Comparison of ENCODE assay signal across 1 cellular context in the genomic region with DNA sequence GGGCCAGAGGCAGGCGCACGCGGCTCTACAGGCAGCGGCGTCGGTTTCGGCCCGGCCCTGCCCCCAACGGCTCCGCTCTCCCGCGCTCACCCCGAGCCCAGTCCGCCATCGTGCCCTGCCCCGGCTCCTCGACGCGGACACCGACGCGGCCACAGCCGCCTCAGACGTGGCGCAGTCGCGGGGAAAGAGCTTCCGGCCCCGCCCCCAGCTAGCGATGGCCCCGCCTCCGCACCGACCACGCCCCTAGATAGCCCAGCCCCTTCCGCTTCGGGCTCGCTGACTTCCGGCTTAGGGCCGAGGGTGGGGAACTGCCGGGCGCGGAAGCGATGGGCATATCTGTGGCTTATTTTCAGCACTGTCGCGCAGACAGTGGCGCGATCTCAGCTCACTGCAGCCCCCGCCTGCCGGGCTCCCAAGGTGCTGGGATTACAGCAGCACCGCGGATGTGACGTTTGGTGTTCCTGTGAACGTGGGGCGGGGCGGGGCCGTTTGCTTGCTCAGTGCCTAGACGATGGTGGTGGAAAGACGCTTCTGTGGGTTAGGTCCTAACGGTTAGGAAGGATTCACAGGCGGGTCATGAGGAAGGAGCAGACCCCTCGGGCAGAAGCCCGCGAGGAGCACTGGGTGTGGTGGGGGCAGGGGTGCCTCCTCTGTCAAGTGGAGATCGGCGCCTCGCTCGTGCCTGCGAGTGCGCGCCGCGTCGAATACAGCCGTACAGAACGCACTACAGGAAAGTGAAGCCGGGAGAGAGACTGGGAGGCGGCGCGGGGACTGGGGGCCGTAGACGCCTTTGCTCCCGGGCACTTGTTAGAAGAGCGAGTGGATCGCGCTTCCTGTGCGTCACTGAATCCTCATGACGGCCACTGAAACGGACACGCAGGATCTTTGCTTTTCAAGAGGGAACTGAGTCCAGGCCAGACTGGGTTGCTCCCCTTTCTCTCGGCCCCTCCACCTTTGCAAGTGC.
TF ChIP-seq lines count a peak whose summit lies in the region.

A gene with protein sequence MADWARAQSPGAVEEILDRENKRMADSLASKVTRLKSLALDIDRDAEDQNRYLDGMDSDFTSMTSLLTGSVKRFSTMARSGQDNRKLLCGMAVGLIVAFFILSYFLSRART (minus strand): TSS at position 187 of the 964 bp plus-strand sequence. CDS start 78 bp downstream, at position 109.
A gene (plus strand): TSS at position 496 of the 964 bp plus-strand sequence. CDS start 1,147 bp downstream, outside the sequence.

TF ChIP-seq in K562, 482 proteins besides CTCF, POLR2A, EP300 and RAD21 (continued from another document and continues in another):
- peak; percentile 47; the same call in 1 of the 2 replicates for TF ChIP-seq SREBF1 (IDR thresholded peaks at IDR 0.05; ENCODE audit: borderline replicate concordance, low read depth, low read length)
- TF ChIP-seq PML (IDR thresholded peaks at IDR 0.05; ENCODE audit: low read length) = peak; percentile 71
- no peak for TF ChIP-seq HNRNPUL1 (IDR thresholded peaks at IDR 0.05; ENCODE audit: low read length)
- TF ChIP-seq HNRNPK (IDR thresholded peaks at IDR 0.05; ENCODE audit: low read depth, low read length, poor library complexity, severe bottlenecking) = no peak
- TF ChIP-seq, protein P1, sequence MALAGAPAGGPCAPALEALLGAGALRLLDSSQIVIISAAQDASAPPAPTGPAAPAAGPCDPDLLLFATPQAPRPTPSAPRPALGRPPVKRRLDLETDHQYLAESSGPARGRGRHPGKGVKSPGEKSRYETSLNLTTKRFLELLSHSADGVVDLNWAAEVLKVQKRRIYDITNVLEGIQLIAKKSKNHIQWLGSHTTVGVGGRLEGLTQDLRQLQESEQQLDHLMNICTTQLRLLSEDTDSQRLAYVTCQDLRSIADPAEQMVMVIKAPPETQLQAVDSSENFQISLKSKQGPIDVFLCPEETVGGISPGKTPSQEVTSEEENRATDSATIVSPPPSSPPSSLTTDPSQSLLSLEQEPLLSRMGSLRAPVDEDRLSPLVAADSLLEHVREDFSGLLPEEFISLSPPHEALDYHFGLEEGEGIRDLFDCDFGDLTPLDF (CRISPR knock-in tag; IDR thresholded peaks at IDR 0.05) = no peak; the same call in none of the 2 replicates
- TF ChIP-seq, protein P2, sequence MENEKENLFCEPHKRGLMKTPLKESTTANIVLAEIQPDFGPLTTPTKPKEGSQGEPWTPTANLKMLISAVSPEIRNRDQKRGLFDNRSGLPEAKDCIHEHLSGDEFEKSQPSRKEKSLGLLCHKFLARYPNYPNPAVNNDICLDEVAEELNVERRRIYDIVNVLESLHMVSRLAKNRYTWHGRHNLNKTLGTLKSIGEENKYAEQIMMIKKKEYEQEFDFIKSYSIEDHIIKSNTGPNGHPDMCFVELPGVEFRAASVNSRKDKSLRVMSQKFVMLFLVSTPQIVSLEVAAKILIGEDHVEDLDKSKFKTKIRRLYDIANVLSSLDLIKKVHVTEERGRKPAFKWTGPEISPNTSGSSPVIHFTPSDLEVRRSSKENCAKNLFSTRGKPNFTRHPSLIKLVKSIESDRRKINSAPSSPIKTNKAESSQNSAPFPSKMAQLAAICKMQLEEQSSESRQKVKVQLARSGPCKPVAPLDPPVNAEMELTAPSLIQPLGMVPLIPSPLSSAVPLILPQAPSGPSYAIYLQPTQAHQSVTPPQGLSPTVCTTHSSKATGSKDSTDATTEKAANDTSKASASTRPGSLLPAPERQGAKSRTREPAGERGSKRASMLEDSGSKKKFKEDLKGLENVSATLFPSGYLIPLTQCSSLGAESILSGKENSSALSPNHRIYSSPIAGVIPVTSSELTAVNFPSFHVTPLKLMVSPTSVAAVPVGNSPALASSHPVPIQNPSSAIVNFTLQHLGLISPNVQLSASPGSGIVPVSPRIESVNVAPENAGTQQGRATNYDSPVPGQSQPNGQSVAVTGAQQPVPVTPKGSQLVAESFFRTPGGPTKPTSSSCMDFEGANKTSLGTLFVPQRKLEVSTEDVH (IDR thresholded peaks at IDR 0.05; ENCODE audit: low read depth, partially characterized antibody) = peak; percentile 93
- TF ChIP-seq, protein P3, sequence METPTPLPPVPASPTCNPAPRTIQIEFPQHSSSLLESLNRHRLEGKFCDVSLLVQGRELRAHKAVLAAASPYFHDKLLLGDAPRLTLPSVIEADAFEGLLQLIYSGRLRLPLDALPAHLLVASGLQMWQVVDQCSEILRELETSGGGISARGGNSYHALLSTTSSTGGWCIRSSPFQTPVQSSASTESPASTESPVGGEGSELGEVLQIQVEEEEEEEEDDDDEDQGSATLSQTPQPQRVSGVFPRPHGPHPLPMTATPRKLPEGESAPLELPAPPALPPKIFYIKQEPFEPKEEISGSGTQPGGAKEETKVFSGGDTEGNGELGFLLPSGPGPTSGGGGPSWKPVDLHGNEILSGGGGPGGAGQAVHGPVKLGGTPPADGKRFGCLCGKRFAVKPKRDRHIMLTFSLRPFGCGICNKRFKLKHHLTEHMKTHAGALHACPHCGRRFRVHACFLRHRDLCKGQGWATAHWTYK (CRISPR knock-in tag; IDR thresholded peaks at IDR 0.05) = no peak; the same call in none of the 2 replicates
- TF ChIP-seq SMARCA4 (IDR thresholded peaks at IDR 0.05) = no peak
- TF ChIP-seq ZFP1 (CRISPR knock-in tag; IDR thresholded peaks at IDR 0.05) = no peak
- peak; percentile 81 for TF ChIP-seq TAF1 (IDR thresholded peaks at IDR 0.05; ENCODE audit: control insufficient read depth, extremely low read depth, insufficient read depth, low read length, severe bottlenecking)
- TF ChIP-seq, protein P4, sequence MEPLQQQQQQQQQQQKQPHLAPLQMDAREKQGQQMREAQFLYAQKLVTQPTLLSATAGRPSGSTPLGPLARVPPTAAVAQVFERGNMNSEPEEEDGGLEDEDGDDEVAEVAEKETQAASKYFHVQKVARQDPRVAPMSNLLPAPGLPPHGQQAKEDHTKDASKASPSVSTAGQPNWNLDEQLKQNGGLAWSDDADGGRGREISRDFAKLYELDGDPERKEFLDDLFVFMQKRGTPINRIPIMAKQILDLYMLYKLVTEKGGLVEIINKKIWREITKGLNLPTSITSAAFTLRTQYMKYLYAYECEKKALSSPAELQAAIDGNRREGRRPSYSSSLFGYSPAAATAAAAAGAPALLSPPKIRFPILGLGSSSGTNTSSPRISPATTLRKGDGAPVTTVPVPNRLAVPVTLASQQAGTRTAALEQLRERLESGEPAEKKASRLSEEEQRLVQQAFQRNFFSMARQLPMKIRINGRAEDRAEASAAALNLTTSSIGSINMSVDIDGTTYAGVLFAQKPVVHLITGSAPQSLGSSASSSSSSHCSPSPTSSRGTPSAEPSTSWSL (CRISPR knock-in tag; IDR thresholded peaks at IDR 0.05; ENCODE audit: borderline replicate concordance) = no peak
- TF ChIP-seq, protein P5, sequence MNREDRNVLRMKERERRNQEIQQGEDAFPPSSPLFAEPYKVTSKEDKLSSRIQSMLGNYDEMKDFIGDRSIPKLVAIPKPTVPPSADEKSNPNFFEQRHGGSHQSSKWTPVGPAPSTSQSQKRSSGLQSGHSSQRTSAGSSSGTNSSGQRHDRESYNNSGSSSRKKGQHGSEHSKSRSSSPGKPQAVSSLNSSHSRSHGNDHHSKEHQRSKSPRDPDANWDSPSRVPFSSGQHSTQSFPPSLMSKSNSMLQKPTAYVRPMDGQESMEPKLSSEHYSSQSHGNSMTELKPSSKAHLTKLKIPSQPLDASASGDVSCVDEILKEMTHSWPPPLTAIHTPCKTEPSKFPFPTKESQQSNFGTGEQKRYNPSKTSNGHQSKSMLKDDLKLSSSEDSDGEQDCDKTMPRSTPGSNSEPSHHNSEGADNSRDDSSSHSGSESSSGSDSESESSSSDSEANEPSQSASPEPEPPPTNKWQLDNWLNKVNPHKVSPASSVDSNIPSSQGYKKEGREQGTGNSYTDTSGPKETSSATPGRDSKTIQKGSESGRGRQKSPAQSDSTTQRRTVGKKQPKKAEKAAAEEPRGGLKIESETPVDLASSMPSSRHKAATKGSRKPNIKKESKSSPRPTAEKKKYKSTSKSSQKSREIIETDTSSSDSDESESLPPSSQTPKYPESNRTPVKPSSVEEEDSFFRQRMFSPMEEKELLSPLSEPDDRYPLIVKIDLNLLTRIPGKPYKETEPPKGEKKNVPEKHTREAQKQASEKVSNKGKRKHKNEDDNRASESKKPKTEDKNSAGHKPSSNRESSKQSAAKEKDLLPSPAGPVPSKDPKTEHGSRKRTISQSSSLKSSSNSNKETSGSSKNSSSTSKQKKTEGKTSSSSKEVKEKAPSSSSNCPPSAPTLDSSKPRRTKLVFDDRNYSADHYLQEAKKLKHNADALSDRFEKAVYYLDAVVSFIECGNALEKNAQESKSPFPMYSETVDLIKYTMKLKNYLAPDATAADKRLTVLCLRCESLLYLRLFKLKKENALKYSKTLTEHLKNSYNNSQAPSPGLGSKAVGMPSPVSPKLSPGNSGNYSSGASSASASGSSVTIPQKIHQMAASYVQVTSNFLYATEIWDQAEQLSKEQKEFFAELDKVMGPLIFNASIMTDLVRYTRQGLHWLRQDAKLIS (CRISPR knock-in tag; IDR thresholded peaks at IDR 0.05) = peak; percentile 83
- no peak for TF ChIP-seq SP2 (IDR thresholded peaks at IDR 0.05; ENCODE audit: extremely low read depth, low read depth, low read length, poor library complexity, severe bottlenecking)
- TF ChIP-seq CCAR2 (IDR thresholded peaks at IDR 0.05; ENCODE audit: low read depth, low read length) = no peak
- no peak for TF ChIP-seq KLF6 (CRISPR knock-in tag; IDR thresholded peaks at IDR 0.05; ENCODE audit: borderline replicate concordance)
- no peak for TF ChIP-seq STAT5B (CRISPR knock-in tag; IDR thresholded peaks at IDR 0.05)
- TF ChIP-seq NCOA1 (IDR thresholded peaks at IDR 0.05; ENCODE audit: low read depth) = peak; percentile 82
- TF ChIP-seq BCL6 (CRISPR knock-in tag; IDR thresholded peaks at IDR 0.05) = no peak
- 0 out of 2 replicates have a peak, but pooled peaks have one; percentile 65 for TF ChIP-seq ZC3H4 (CRISPR knock-in tag; IDR thresholded peaks at IDR 0.05; ENCODE audit: borderline replicate concordance)
- no peak for TF ChIP-seq ZNF174 (CRISPR knock-in tag; IDR thresholded peaks at IDR 0.05)
- no peak for TF ChIP-seq PTTG1 (tag; IDR thresholded peaks at IDR 0.05; ENCODE audit: low read depth)
- TF ChIP-seq, protein P6, sequence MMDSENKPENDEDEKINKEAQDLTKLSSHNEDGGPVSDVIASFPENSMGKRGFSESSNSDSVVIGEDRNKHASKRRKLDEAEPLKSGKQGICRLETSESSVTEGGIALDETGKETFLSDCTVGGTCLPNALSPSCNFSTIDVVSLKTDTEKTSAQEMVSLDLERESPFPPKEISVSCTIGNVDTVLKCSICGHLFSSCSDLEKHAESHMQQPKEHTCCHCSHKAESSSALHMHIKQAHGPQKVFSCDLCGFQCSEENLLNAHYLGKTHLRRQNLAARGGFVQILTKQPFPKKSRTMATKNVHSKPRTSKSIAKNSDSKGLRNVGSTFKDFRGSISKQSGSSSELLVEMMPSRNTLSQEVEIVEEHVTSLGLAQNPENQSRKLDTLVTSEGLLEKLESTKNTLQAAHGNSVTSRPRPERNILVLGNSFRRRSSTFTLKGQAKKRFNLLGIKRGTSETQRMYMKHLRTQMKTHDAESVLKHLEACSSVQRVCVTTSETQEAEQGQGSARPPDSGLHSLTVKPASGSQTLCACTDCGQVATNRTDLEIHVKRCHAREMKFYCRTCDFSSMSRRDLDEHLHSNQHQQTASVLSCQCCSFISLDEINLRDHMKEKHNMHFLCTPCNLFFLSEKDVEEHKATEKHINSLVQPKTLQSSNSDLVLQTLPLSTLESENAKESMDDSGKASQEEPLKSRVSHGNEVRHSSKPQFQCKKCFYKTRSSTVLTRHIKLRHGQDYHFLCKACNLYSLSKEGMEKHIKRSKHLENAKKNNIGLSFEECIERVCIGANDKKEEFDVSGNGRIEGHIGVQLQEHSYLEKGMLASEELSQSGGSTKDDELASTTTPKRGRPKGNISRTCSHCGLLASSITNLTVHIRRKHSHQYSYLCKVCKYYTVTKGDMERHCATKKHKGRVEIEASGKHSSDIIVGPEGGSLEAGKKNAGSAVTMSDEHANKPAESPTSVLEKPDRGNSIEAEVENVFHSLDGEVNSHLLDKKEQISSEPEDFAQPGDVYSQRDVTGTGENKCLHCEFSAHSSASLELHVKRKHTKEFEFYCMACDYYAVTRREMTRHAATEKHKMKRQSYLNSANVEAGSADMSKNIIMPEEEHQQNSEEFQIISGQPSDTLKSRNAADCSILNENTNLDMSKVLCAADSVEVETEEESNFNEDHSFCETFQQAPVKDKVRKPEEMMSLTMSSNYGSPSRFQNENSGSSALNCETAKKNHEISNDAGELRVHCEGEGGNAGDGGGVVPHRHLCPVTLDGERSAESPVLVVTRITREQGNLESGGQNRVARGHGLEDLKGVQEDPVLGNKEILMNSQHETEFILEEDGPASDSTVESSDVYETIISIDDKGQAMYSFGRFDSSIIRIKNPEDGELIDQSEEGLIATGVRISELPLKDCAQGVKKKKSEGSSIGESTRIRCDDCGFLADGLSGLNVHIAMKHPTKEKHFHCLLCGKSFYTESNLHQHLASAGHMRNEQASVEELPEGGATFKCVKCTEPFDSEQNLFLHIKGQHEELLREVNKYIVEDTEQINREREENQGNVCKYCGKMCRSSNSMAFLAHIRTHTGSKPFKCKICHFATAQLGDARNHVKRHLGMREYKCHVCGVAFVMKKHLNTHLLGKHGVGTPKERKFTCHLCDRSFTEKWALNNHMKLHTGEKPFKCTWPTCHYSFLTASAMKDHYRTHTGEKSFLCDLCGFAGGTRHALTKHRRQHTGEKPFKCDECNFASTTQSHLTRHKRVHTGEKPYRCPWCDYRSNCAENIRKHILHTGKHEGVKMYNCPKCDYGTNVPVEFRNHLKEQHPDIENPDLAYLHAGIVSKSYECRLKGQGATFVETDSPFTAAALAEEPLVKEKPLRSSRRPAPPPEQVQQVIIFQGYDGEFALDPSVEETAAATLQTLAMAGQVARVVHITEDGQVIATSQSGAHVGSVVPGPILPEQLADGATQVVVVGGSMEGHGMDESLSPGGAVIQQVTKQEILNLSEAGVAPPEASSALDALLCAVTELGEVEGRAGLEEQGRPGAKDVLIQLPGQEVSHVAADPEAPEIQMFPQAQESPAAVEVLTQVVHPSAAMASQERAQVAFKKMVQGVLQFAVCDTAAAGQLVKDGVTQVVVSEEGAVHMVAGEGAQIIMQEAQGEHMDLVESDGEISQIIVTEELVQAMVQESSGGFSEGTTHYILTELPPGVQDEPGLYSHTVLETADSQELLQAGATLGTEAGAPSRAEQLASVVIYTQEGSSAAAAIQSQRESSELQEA (IDR thresholded peaks at IDR 0.05; ENCODE audit: low read depth) = no peak
- no peak for TF ChIP-seq NR4A1 (CRISPR knock-in tag; IDR thresholded peaks at IDR 0.05)
- peak; percentile 44; the same call in 1 of the 2 replicates for TF ChIP-seq NR4A1 (tag; IDR thresholded peaks at IDR 0.05)
- TF ChIP-seq HMGN3 (IDR thresholded peaks at IDR 0.05; ENCODE audit: borderline replicate concordance, extremely low read depth, insufficient read length, low read depth, low read length) = peak; percentile 35
- TF ChIP-seq ESRRB (CRISPR knock-in tag; IDR thresholded peaks at IDR 0.05; ENCODE audit: borderline replicate concordance) = no peak
- TF ChIP-seq NBN (IDR thresholded peaks at IDR 0.05; ENCODE audit: low read depth) = no peak; the same call in 1 of the 2 replicates
- TF ChIP-seq, protein P7, sequence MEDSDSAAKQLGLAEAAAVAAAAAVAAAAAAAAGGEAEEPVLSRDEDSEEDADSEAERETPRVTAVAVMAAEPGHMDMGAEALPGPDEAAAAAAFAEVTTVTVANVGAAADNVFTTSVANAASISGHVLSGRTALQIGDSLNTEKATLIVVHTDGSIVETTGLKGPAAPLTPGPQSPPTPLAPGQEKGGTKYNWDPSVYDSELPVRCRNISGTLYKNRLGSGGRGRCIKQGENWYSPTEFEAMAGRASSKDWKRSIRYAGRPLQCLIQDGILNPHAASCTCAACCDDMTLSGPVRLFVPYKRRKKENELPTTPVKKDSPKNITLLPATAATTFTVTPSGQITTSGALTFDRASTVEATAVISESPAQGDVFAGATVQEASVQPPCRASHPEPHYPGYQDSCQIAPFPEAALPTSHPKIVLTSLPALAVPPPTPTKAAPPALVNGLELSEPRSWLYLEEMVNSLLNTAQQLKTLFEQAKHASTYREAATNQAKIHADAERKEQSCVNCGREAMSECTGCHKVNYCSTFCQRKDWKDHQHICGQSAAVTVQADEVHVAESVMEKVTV (CRISPR knock-in tag; IDR thresholded peaks at IDR 0.05) = no peak
- TF ChIP-seq ZNF561 (CRISPR knock-in tag; conservative IDR thresholded peaks at IDR 0.05) = no peak
- no peak; the same call in 1 of the 2 replicates for TF ChIP-seq POLR2AphosphoS2 (IDR thresholded peaks at IDR 0.05; ENCODE audit: low read length)
